8 cellular contexts compared by ENCODE assay signal in genomic region chr7:64946772-64947171, GRCh38. TPM values are rescaled to one million over a fixed set of nuclear protein-coding genes. Genes with fewer than 3 reads are reported as not detected.
A peak's percentile ranks its signal among the peaks of the same experiment; 100 is the strongest.
DNase-seq lines count a peak whose midpoint lies in the region; ATAC-seq and TF ChIP-seq lines count a peak whose summit lies in the region.

No MANE protein-coding gene starts in this region.

- no peak overlapping the region for H3K4me2 ChIP-seq in osteoblast (ENCODE audit: insufficient read depth, low read length)

- H3K4me3 ChIP-seq in coronary artery: peak overlapping the region; percentile 68
- H3K4me3 ChIP-seq in osteoblast (ENCODE audit: insufficient read depth, low read length): no peak overlapping the region
- H3K4me3 ChIP-seq in foreskin fibroblast (ENCODE audit: low read depth in 1 of 2, low read length in 2 of 2): no peak overlapping the region

- peaks cover 22% of the 10 kb centered on the region for H3K27me3 ChIP-seq in osteoblast (ENCODE audit: insufficient read depth, low read length)

- TF ChIP-seq CTCF in coronary artery (IDR thresholded peaks at IDR 0.05): no peak
- peak; percentile 14 for TF ChIP-seq CTCF in osteoblast (IDR thresholded peaks at IDR 0.05; ENCODE audit: extremely low read depth, low read depth, low read length)
- no peak for TF ChIP-seq CTCF in foreskin fibroblast (IDR thresholded peaks at IDR 0.05; ENCODE audit: low read depth, low read length)

- H3K79me2 ChIP-seq in osteoblast (ENCODE audit: insufficient read depth, low read length): no peaks in the 10 kb centered on the region

- H2AFZ ChIP-seq in osteoblast (ENCODE audit: low read length): no peak overlapping the region

- H3K4me1 ChIP-seq in osteoblast (ENCODE audit: insufficient read depth, low read length): no peaks in the 10 kb centered on the region

- H3K9me3 ChIP-seq in osteoblast (ENCODE audit: low read depth, low read length): no peaks in the 10 kb centered on the region

- H4K20me1 ChIP-seq in osteoblast (ENCODE audit: insufficient read depth, low read length): no peaks in the 10 kb centered on the region

- no peak overlapping the region for H3K27ac ChIP-seq in coronary artery
- no peak overlapping the region for H3K27ac ChIP-seq in osteoblast (ENCODE audit: low read depth, low read length)

- ATAC-seq in GM19351 (IDR thresholded peaks at IDR 0.05; ENCODE audit: unreplicated experiment) (no peak), HG03135 (IDR thresholded peaks at IDR 0.05; ENCODE audit: unreplicated experiment) (no peak), GM19324 (IDR thresholded peaks at IDR 0.05; ENCODE audit: low FRiP score, unreplicated experiment) (no peak)

- no peaks in the 10 kb centered on the region for H3K36me3 ChIP-seq in osteoblast (ENCODE audit: insufficient read depth, low read length)

- DNase-seq in Daoy (ENCODE audit: low read depth): peak; percentile 69
- peak; percentile 27 for DNase-seq in M059J (ENCODE audit: low read depth)
- DNase-seq in coronary artery (ENCODE audit: low spot score): no peak
- no peak for DNase-seq in osteoblast (ENCODE audit: insufficient read length, low spot score, missing footprints)
- no peak for DNase-seq in foreskin fibroblast

RNA-seq across cellular contexts. Expression of gene ZNF273, which starts 43.7 kb away (rescaled TPM):
- 10.4 and 15.7 TPM in 2 replicates for total RNA-seq in Daoy (2014; rRNA removed; shearing (Covaris generic))
- 16.0 and 17.3 TPM in 2 replicates for total RNA-seq in M059J (2014; rRNA removed; shearing (Covaris generic))
- 5.1 and 7.1 TPM in 2 replicates for total RNA-seq in osteoblast

RNA-seq across cellular contexts. Expression of gene ZNF117, which starts 44.1 kb away (rescaled TPM):
- 3.3 and 5.4 TPM in 2 replicates for total RNA-seq in Daoy (2014; rRNA removed; shearing (Covaris generic))
- total RNA-seq in M059J (2014; rRNA removed; shearing (Covaris generic)): 4.7 and 5.0 TPM in 2 replicates
- total RNA-seq in osteoblast: 8.0 and 8.3 TPM in 2 replicates

RNA-seq across cellular contexts. Expression of gene ERV3-1, which starts 59.7 kb away (rescaled TPM):
- 5.3 and 8.8 TPM in 2 replicates for total RNA-seq in Daoy (2014; rRNA removed; shearing (Covaris generic))
- 2.3 and 3.9 TPM in 2 replicates for total RNA-seq in M059J (2014; rRNA removed; shearing (Covaris generic))
- total RNA-seq in osteoblast: 18.9 and 24.2 TPM in 2 replicates

Comparison
In these comparisons a context has a peak if more than half of its experiments do, and no peak if none do; other contexts are left out.
1. DNase-seq: peak in Daoy (single experiment) and M059J (single experiment); none in coronary artery (single experiment), osteoblast (single experiment) and foreskin fibroblast (0 of 2).